8 cellular contexts compared by ENCODE assay signal in the genomic region with DNA sequence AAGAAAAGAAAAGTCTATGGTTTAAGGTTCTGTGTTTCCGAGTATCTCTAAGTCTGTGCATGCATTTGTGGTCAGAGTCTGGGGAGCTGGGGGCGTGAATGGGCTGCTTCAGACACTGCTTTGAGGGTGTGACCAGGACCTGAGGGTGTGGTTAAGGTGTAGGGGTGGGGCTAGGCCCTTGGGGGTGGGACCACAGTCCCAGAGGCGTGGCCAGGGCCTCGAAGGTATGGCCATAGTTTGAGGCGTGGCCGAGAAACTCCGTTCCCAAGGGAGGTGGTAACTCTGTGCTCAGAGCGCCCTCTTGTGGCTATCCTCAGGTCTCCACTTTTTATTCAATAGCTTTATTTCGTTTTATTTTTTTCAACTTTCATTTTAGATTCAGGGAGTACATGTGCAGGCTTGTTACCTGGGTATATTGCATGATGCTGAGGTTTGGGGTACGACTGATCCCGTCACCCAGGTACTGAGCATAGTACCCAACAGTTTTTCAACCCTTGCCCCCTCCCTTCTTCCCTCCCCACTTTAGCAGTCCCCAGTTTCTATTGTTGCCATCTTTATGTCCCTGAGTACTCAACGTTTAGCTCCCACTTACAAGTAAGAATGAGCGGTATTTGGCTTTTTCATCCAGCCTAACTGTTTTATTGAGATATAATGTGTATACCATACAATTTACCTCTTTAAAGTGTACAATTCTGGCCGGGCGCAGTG. TPM values are rescaled to one million over a fixed set of nuclear protein-coding genes. Genes with fewer than 3 reads are reported as not detected.
DNase-seq lines count a peak whose midpoint lies in the region; ATAC-seq and TF ChIP-seq lines count a peak whose summit lies in the region.

No MANE protein-coding gene starts in this region.

- H3K27ac Mint-ChIP-seq in CD8-positive, alpha-beta T cell: peak overlapping the region; percentile 75

- H3K9me3 ChIP-seq in CD8-positive, alpha-beta T cell (ENCODE audit: low read length): no peaks in the 10 kb centered on the region
- H3K9me3 ChIP-seq in lung (ENCODE audit: control insufficient read depth in 2 of 2, insufficient read depth in 1 of 2, low read length in 1 of 2): no peaks in the 10 kb centered on the region

- no peak overlapping the region for H3K27ac ChIP-seq in CD8-positive, alpha-beta T cell (ENCODE audit: low read depth, low read length)
- no peak overlapping the region for H3K27ac ChIP-seq in dorsolateral prefrontal cortex
- no peak overlapping the region for H3K27ac ChIP-seq in lung (ENCODE audit: low read depth in 1 of 2, low read length in 1 of 2)

- H3K4me3 Mint-ChIP-seq in CD8-positive, alpha-beta T cell: peak overlapping the region; percentile 52

- CTCF ChIA-PET in CD8-positive, alpha-beta T cell (lab: Charles Lee): interaction anchor here (0.6 to 28.9 kb wide), 31 partner anchors 10 to 1371 kb away, joined by 3 to 638 read pairs (median 5); no protein-coding TSS in a partner anchor

- ATAC-seq in CD8-positive, alpha-beta T cell: peak; percentile 100
- ATAC-seq in GM19467 (IDR thresholded peaks at IDR 0.05; ENCODE audit: unreplicated experiment) (peak; percentile 95), HG03575 (IDR thresholded peaks at IDR 0.05; ENCODE audit: extremely low read depth, insufficient number of reproducible peaks, low FRiP score, unreplicated experiment) (peak; percentile 68), lung (ENCODE audit: insufficient read depth, low FRiP score) (peak; percentile 99)

- peaks cover 25% of the 10 kb centered on the region for H3K4me1 Mint-ChIP-seq in CD8-positive, alpha-beta T cell (ENCODE audit: low read depth)

- POLR2A ChIA-PET in CD8-positive, alpha-beta T cell (lab: Charles Lee): interaction anchor here (0.5 to 2.8 kb wide), 9 partner anchors 8 to 292 kb away, joined by 3 to 45 read pairs (median 4); no protein-coding TSS in a partner anchor

- H3K4me3 ChIP-seq in CD8-positive, alpha-beta T cell (ENCODE audit: low read depth, low read length): no peak overlapping the region
- H3K4me3 ChIP-seq in dorsolateral prefrontal cortex: peak overlapping the region in 1 of 59 donors; percentile 14
- no peak overlapping the region for H3K4me3 ChIP-seq in lung

- H3K36me3 ChIP-seq in CD8-positive, alpha-beta T cell (ENCODE audit: insufficient read depth, low read length): no peaks in the 10 kb centered on the region
- no peaks in the 10 kb centered on the region for H3K36me3 ChIP-seq in lung (ENCODE audit: control insufficient read depth in 2 of 2, insufficient read depth in 2 of 2, low read length in 2 of 2)

- 18% methylated on average over 15 of the region's 15 CpGs for WGBS in lung, 2 donors

- TF ChIP-seq CTCF in CD8-positive, alpha-beta T cell (IDR thresholded peaks at IDR 0.05): peak; percentile 67
- TF ChIP-seq CTCF in dorsolateral prefrontal cortex (IDR thresholded peaks at IDR 0.05 in 54 of 56, conservative IDR thresholded peaks at IDR 0.05 in 2 of 56; ENCODE audit: low read depth in 1 of 56, partially characterized antibody in 56 of 56): peak; percentile 77 to 98 (median 89)
- peak; percentile 95 for TF ChIP-seq CTCF in lung (IDR thresholded peaks at IDR 0.05; ENCODE audit: control extremely low read depth, extremely low read depth)

- intact Hi-C loops in CD8-positive, alpha-beta T cell (cut with DNase I, micrococcal nuclease): loop anchor here (1.0 to 2.0 kb wide), 8 partner anchors 9 to 116 kb away; no protein-coding TSS in a partner anchor
- intact Hi-C loops in dorsolateral prefrontal cortex (cut with DNase I): loop anchor here (1.0 to 2.0 kb wide), 2 partner anchors 46 kb away; no protein-coding TSS in a partner anchor

- DNase-seq in CD8-positive, alpha-beta T cell: peak; percentile 96 to 99 (median 97)
- DNase-seq in NCI-H82 (lab: John Stamatoyannopoulos, UW) (peak; percentile 98), dorsolateral prefrontal cortex (peak in 9 of 10 donors; percentile 31 to 87 (median 73)), lung (ENCODE audit: low spot score) (peak; percentile 97)
- DNase-seq in activated CD4-positive, alpha-beta T cell treated with anti-CD3 and anti-CD28 coated beads, Interleukin-2, amount 50 U/mL, for 4 hours: peak; percentile 96 to 98
- DNase-seq in stimulated activated CD8-positive, alpha-beta memory T cell treated with anti-CD3 and anti-CD28 coated beads, Interleukin-12 subunit alpha, Interleukin-12 subunit beta, amount 100 ng/mL, for 24 hours (ENCODE audit: extremely low read depth): peak; percentile 92

- no peaks in the 10 kb centered on the region for H3K27me3 Mint-ChIP-seq in CD8-positive, alpha-beta T cell (ENCODE audit: low read depth)

- no peaks in the 10 kb centered on the region for H3K36me3 Mint-ChIP-seq in CD8-positive, alpha-beta T cell

- H3K27me3 ChIP-seq in CD8-positive, alpha-beta T cell (ENCODE audit: insufficient read depth, low read length): no peaks in the 10 kb centered on the region
- H3K27me3 ChIP-seq in dorsolateral prefrontal cortex (peaks cover 0 to 25% (median 0%) of the 10 kb centered on the region in 45 donors), lung (ENCODE audit: control insufficient read depth, insufficient read depth) (no peaks in the 10 kb centered on the region)

- H3K4me1 ChIP-seq in CD8-positive, alpha-beta T cell (ENCODE audit: insufficient read depth, low read length): peaks cover 22% of the 10 kb centered on the region
- H3K4me1 ChIP-seq in lung (ENCODE audit: control insufficient read depth in 2 of 2, insufficient read depth in 2 of 2, low read length in 2 of 2): peaks cover 0 to 1% of the 10 kb centered on the region in 2 donors

- no peaks in the 10 kb centered on the region for H3K9me3 Mint-ChIP-seq in CD8-positive, alpha-beta T cell

RNA-seq across cellular contexts. Expression of a gene that starts 7.0 kb away (rescaled TPM):
- not detected for total RNA-seq in CD8-positive, alpha-beta T cell
- total RNA-seq in dorsolateral prefrontal cortex (under 1 TPM in 31 of 120 experiments, not detected in 89; 0.31 to 0.90 (median 0.44) TPM), lung (1 to 10 TPM; 4.8 to 5.5 TPM)
- 1 to 10 TPM; 4.0 to 5.3 TPM for polyA plus RNA-seq in lung

RNA-seq across cellular contexts. Expression of a gene that starts 22.2 kb away (rescaled TPM):
- total RNA-seq in CD8-positive, alpha-beta T cell: 100 to 1,000 TPM; 107 to 116 TPM
- 10 to 100 TPM in 70 of 120 experiments, 1 to 10 TPM in 50; 2.5 to 26.7 (median 10.7) TPM for total RNA-seq in dorsolateral prefrontal cortex
- 10 to 100 TPM; 17.6 to 63.8 TPM for total RNA-seq in lung
- polyA plus RNA-seq in lung: 100 to 1,000 TPM in 1 of 2 donors, 10 to 100 TPM in 1; 63.7 to 233 TPM

RNA-seq across cellular contexts. Expression of a gene that starts 38.2 kb away (rescaled TPM):
- not detected for total RNA-seq in CD8-positive, alpha-beta T cell
- 10 to 100 TPM in 119 of 120 experiments, 1 to 10 TPM in 1; 9.2 to 58.9 (median 22.6) TPM for total RNA-seq in dorsolateral prefrontal cortex
- 100 to 1,000 TPM; 168 to 225 TPM for total RNA-seq in lung
- polyA plus RNA-seq in lung: 100 to 1,000 TPM in 1 of 2 donors, 10 to 100 TPM in 1; 59.2 to 202 TPM

Comparison
In these comparisons a context has a peak if more than half of its experiments do, and no peak if none do; other contexts are left out.
1. RNA of a gene that starts 38.2 kb away (total RNA-seq): 168 to 225 TPM in lung and 9.2 to 58.9 TPM in dorsolateral prefrontal cortex; not detected in CD8-positive, alpha-beta T cell; every median in the first group is over 4 times any median in the second.
2. Peak in every context shown above with its lines, with median percentiles within 50 percentile points of each other: ATAC-seq, DNase-seq and CTCF ChIP-seq.